In the genomic region with DNA sequence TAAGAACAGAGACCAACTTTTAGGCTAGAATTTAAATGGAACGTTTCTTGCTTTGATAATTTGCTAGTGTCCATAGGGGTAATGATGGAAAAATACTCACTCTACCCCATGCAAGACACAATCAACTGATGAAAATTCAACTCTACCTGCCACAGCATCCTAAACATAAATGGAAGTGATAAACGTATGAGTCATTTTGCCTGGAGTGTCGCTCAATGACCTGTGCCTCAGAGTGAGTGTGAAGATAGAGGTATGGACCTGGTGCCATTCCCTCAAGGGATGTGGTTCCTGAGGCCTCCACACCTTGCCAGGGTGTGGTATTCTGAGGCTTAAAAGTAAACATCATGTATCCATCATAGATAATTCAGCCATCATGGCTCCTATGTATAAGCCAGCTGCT, we compare ENCODE assay signal across 30 cellular contexts. TPM values are rescaled to one million over a fixed set of nuclear protein-coding genes. Genes with fewer than 3 reads are reported as not detected.
"Had no signal": no experiment of that assay in that cellular context is flagged by ENCODE, and none has a peak within 500 bp of the region (broad histone marks: within the 10 kb centered on the region; RNA-seq: fewer than 3 reads in every experiment).

No MANE protein-coding gene starts in this region.

- ATAC-seq: heart right ventricle; left cardiac atrium; left lung; natural killer cell; right lobe of liver; stimulated activated memory B cell treated with anti-CD40 and anti-IgM and Interleukin-4, amounts not matched to agents 10 μg/mL and 1 μg/mL and 100 μg/mL, for 72 hours; stimulated activated naive CD8-positive, alpha-beta T cell treated with anti-CD3 and anti-CD28 coated beads, Interleukin-15, Interleukin-2, amounts not matched to agents 100 U/mL and 50 U/mL, for 24 hours had no signal

- H3K79me2 ChIP-seq: parathyroid adenoma had no signal

- H2AFZ ChIP-seq: parathyroid adenoma had no signal

- H3K36me3 ChIP-seq: esophagus muscularis mucosa, heart right ventricle, left lung, right lobe of liver, tibial artery, upper lobe of left lung had no signal

- DNase-seq: cerebellar nuclear complex; dorsolateral prefrontal cortex; effector CD4-positive, alpha-beta T cell; endodermal cell; foreskin melanocyte; glutamatergic neuron; heart right ventricle; hippocampal formation; left cardiac atrium; left lung; natural killer cell; right lobe of liver; stimulated activated CD4-positive, alpha-beta T cell treated with anti-CD3 and anti-CD28 coated beads, Interleukin-12 subunit alpha, Interleukin-12 subunit beta, amount 100 ng/mL, for 4 hours; stimulated activated CD4-positive, alpha-beta T cell treated with anti-CD3 and anti-CD28 coated beads, Interleukin-1b, Interleukin-23, amount 100 ng/mL, for 48 hours; stimulated activated CD4-positive, alpha-beta T cell treated with anti-CD3 and anti-CD28 coated beads, Interleukin-4, amount 100 ng/mL, for 24 hours; stimulated activated naive CD8-positive, alpha-beta T cell treated with anti-CD3 and anti-CD28 coated beads, Interleukin-15, Interleukin-2, amounts not matched to agents 100 U/mL and 50 U/mL, for 24 hours; substantia nigra; testis; tibial artery; upper lobe of left lung had no signal

- H3K4me3 Mint-ChIP-seq: endodermal cell; natural killer cell; stimulated activated memory B cell treated with anti-CD40 and anti-IgM and Interleukin-4, amounts not matched to agents 10 μg/mL and 1 μg/mL and 100 μg/mL, for 72 hours had no signal

- H3K9ac ChIP-seq: parathyroid adenoma had no signal

- H3K27ac ChIP-seq: dorsolateral prefrontal cortex, esophagus muscularis mucosa, heart right ventricle, left lung, parathyroid adenoma, right lobe of liver, testis, tibial artery, upper lobe of left lung had no signal

- H3K4me3 ChIP-seq: dorsolateral prefrontal cortex, esophagus muscularis mucosa, heart right ventricle, left lung, right lobe of liver, smooth muscle cell, testis, tibial artery, upper lobe of left lung had no signal

- H3K27me3 ChIP-seq: esophagus muscularis mucosa, left lung, right lobe of liver, testis, upper lobe of left lung had no signal

- H3K9me3 ChIP-seq: esophagus muscularis mucosa, heart right ventricle, left lung, right lobe of liver, testis, tibial artery, upper lobe of left lung had no signal

- H3K9me3 Mint-ChIP-seq: endodermal cell; natural killer cell; stimulated activated memory B cell treated with anti-CD40 and anti-IgM and Interleukin-4, amounts not matched to agents 10 μg/mL and 1 μg/mL and 100 μg/mL, for 72 hours had no signal

- H3K36me3 Mint-ChIP-seq: natural killer cell; stimulated activated memory B cell treated with anti-CD40 and anti-IgM and Interleukin-4, amounts not matched to agents 10 μg/mL and 1 μg/mL and 100 μg/mL, for 72 hours had no signal

- H3K4me1 Mint-ChIP-seq: endodermal cell; natural killer cell; stimulated activated memory B cell treated with anti-CD40 and anti-IgM and Interleukin-4, amounts not matched to agents 10 μg/mL and 1 μg/mL and 100 μg/mL, for 72 hours had no signal

- H3K27me3 Mint-ChIP-seq: progenitor cell of endocrine pancreas; stimulated activated memory B cell treated with anti-CD40 and anti-IgM and Interleukin-4, amounts not matched to agents 10 μg/mL and 1 μg/mL and 100 μg/mL, for 72 hours had no signal

- H3K4me2 ChIP-seq: smooth muscle cell had no signal

- H3K27ac Mint-ChIP-seq: endodermal cell; natural killer cell; progenitor cell of endocrine pancreas; stimulated activated memory B cell treated with anti-CD40 and anti-IgM and Interleukin-4, amounts not matched to agents 10 μg/mL and 1 μg/mL and 100 μg/mL, for 72 hours had no signal

- H3K4me1 ChIP-seq: esophagus muscularis mucosa, heart right ventricle, left lung, parathyroid adenoma, right lobe of liver, testis, tibial artery, upper lobe of left lung had no signal

RNA-seq across cellular contexts. Expression of gene ARL14EPL, which starts 14.0 kb away (rescaled TPM):
- total RNA-seq: endodermal cell, esophagus muscularis mucosa, fibroblast of lung, heart right ventricle, kidney epithelial cell, left cardiac atrium, left lung, lower leg skin, mesenteric fat pad, natural killer cell, omental fat pad, progenitor cell of endocrine pancreas, right lobe of liver, smooth muscle cell, testis, upper lobe of left lung had no signal
- polyA plus RNA-seq: fibroblast of lung, heart right ventricle, smooth muscle cell had no signal
